Comparison of ENCODE assay signal across 8 cellular contexts in genomic region chr2:215828528-215829184, GRCh38.
DNase-seq lines count a peak whose midpoint lies in the region; ATAC-seq and TF ChIP-seq lines count a peak whose summit lies in the region.

No MANE protein-coding gene starts in this region.

- no peaks in the 10 kb centered on the region for H3K27me3 ChIP-seq in tibial artery

- H3K36me3 Mint-ChIP-seq in brain, result no peaks in the 10 kb centered on the region

- no peak overlapping the region for H3K27ac ChIP-seq in tibial artery

- H3K27ac Mint-ChIP-seq in brain, result no peak overlapping the region

- no peaks in the 10 kb centered on the region for H3K27me3 Mint-ChIP-seq in brain

- peaks cover 3 to 10% (median 7%) of the 10 kb centered on the region in 5 experiments for H3K9me3 Mint-ChIP-seq in brain

- intact Hi-C loops in tibial artery (cut with DNase I; ENCODE audit: low total_unique reads), result no loop called here

- H3K4me3 ChIP-seq in tibial artery, result no peak overlapping the region

- no peaks in the 10 kb centered on the region for H3K9me3 ChIP-seq in tibial artery

- DNase-seq in NCI-H2227 (lab: John Stamatoyannopoulos, UW; ENCODE audit: unreplicated experiment), result peak; percentile 36
- DNase-seq in NCI-H2227 treated with DMSO at 0.1 percent for 48 hours (lab: John Stamatoyannopoulos, UW), result no peak
- DNase-seq in HT-29 (ENCODE audit: low spot score), result peak; percentile 75
- peak; percentile 81 for DNase-seq in RPMI7951 (ENCODE audit: low read depth)
- peak; percentile 69 for DNase-seq in left kidney (ENCODE audit: low read depth, low spot score)
- no peak for DNase-seq in tibial artery

- TF ChIP-seq CTCF in brain (conservative IDR thresholded peaks at IDR 0.05) (peak; percentile 26 to 61), tibial artery (IDR thresholded peaks at IDR 0.05) (peak; percentile 38 to 41)

- peaks cover 0 to 58% (median 15%) of the 10 kb centered on the region in 4 donors for H3K4me1 ChIP-seq in tibial artery

- H3K4me1 Mint-ChIP-seq in brain, result peaks cover 14% of the 10 kb centered on the region

- ATAC-seq in GM21528 (IDR thresholded peaks at IDR 0.05; ENCODE audit: low FRiP score, unreplicated experiment), result peak; percentile 86

- no peaks in the 10 kb centered on the region for H3K36me3 ChIP-seq in tibial artery

- no peak overlapping the region for H3K4me3 Mint-ChIP-seq in brain

Comparison
In these comparisons a context has a peak if more than half of its experiments do, and no peak if none do; other contexts are left out.
1. DNase-seq: peak in NCI-H2227 (single experiment), HT-29 (single experiment), RPMI7951 (single experiment) and left kidney (single experiment); none in NCI-H2227 treated with DMSO at 0.1 percent for 48 hours (single experiment) and tibial artery (0 of 2).